9 cellular contexts compared by ENCODE assay signal in the genomic region with DNA sequence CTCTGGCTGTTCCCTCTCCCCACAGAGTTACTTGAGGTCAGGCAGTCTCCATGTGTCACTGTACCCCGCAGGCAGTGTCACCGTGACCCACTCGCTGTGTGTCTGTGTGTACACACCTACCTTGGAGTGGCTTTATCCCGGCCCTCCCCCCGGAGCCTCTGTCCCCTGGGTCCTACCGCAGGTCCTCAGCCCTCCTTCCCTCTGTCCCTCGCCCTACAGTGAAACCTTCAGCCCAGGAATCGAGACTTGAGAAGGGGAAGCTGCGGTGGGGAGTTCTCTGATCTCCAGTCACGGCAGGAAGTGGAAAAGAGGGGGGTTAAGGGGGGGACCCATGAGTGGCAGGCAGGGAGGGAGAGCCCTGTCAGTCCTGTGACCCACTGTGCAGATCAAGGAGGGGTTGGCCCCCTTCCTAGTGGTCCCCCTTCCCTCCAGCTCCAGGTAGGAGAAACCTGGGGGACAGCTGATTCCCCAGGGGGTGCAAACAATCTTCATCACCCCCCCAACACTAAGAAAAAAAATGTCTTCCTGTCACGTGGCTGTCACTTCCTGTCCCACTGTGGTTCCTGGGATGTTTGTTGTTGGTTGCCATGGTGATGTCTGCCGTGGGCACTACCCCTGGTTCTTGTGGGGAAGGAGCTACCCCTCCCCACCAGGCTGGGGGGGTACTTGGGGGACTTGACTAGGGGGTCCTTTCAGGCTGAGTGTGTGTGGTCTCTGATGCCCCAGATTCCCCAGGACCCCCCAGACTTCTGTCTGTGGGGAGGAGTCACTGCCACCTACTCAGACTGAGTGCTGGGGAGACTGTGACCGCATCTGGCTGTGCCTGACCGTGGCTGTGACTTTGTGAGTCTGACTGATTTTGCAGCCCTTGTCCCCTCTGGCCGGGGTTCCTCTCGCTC. TPM values are rescaled to one million over a fixed set of nuclear protein-coding genes. Genes with fewer than 3 reads are reported as not detected.
DNase-seq lines count a peak whose midpoint lies in the region; ATAC-seq and TF ChIP-seq lines count a peak whose summit lies in the region.
"Had no signal": no experiment of that assay in that cellular context is flagged by ENCODE, and none has a peak within 500 bp of the region (broad histone marks: within the 10 kb centered on the region; RNA-seq: fewer than 3 reads in every experiment).

No MANE protein-coding gene starts in this region.

- no peaks in the 10 kb centered on the region for H3K9me3 Mint-ChIP-seq in CD8-positive, alpha-beta T cell

- peak; percentile 29 for ATAC-seq in CD8-positive, alpha-beta T cell
- ATAC-seq in GM19463 (IDR thresholded peaks at IDR 0.05; ENCODE audit: unreplicated experiment) (peak; percentile 21), right lobe of liver (peak; percentile 2 to 15 (median 8))

- H3K4me1 Mint-ChIP-seq in CD8-positive, alpha-beta T cell (ENCODE audit: low read depth), result peaks cover 87% of the 10 kb centered on the region

- peaks cover 28% of the 10 kb centered on the region; the same call in 1 of the 2 replicates for H4K20me1 ChIP-seq in Karpas-422 (ENCODE audit: insufficient read depth, low read depth, low read length)

- H3K4me3 Mint-ChIP-seq in CD8-positive, alpha-beta T cell, result peak overlapping the region; percentile 91

- no peak for TF ChIP-seq CTCF in CD8-positive, alpha-beta T cell (IDR thresholded peaks at IDR 0.05)
- TF ChIP-seq CTCF in right lobe of liver (IDR thresholded peaks at IDR 0.05), result no peak

- peak overlapping the region; percentile 74 for H3K9ac ChIP-seq in Karpas-422 (ENCODE audit: low read length)

- H3K36me3 Mint-ChIP-seq in CD8-positive, alpha-beta T cell, result peaks cover 13% of the 10 kb centered on the region

- H3K4me2 ChIP-seq in Karpas-422 (ENCODE audit: low read depth, low read length, poor library complexity, severe bottlenecking), result peak overlapping the region; percentile 83

- H3K27me3 ChIP-seq in CD8-positive, alpha-beta T cell (ENCODE audit: insufficient read depth, low read length), result no peaks in the 10 kb centered on the region
- no peaks in the 10 kb centered on the region for H3K27me3 ChIP-seq in Karpas-422 (ENCODE audit: low read length)
- no peaks in the 10 kb centered on the region for H3K27me3 ChIP-seq in right lobe of liver

- no peaks in the 10 kb centered on the region for H3K9me2 ChIP-seq in Karpas-422 (replicated peaks; ENCODE audit: insufficient read depth, low read length)

- peak overlapping the region; percentile 91 for H3K4me3 ChIP-seq in CD8-positive, alpha-beta T cell (ENCODE audit: low read depth, low read length)
- peak overlapping the region; percentile 70 for H3K4me3 ChIP-seq in Karpas-422 (ENCODE audit: low read length)
- H3K4me3 ChIP-seq in right lobe of liver, result peak overlapping the region in 2 of 3 donors; percentile 15 to 27

- H3K27me3 Mint-ChIP-seq in CD8-positive, alpha-beta T cell (ENCODE audit: low read depth), result no peaks in the 10 kb centered on the region

- H3K36me3 ChIP-seq in CD8-positive, alpha-beta T cell (ENCODE audit: insufficient read depth, low read length), result no peaks in the 10 kb centered on the region
- H3K36me3 ChIP-seq in Karpas-422 (ENCODE audit: insufficient read depth, low read length), result no peaks in the 10 kb centered on the region
- H3K36me3 ChIP-seq in right lobe of liver, result no peaks in the 10 kb centered on the region

- peaks cover 84% of the 10 kb centered on the region for H3K4me1 ChIP-seq in CD8-positive, alpha-beta T cell (ENCODE audit: insufficient read depth, low read length)
- peaks cover 97% of the 10 kb centered on the region for H3K4me1 ChIP-seq in Karpas-422 (ENCODE audit: low read length)
- H3K4me1 ChIP-seq in right lobe of liver, result peaks cover 5 to 73% (median 49%) of the 10 kb centered on the region in 4 donors

- H3K79me2 ChIP-seq in Karpas-422 (ENCODE audit: low read length), result peaks cover 70% of the 10 kb centered on the region

- peak overlapping the region; percentile 99 for H3K27ac Mint-ChIP-seq in CD8-positive, alpha-beta T cell

- no peak for TF ChIP-seq POLR2A in right lobe of liver (IDR thresholded peaks at IDR 0.05)

- intact Hi-C loops in CD8-positive, alpha-beta T cell (cut with DNase I, micrococcal nuclease), result loop anchor here (1.0 to 10.0 kb wide), 13 partner anchors 8 to 290 kb away; partner anchors contain the start of gene RARA (in 1 of the 2)
- intact Hi-C loops in right lobe of liver (cut with DNase I), result no loop called here

- peak; percentile 76 to 97 (median 91) for DNase-seq in CD8-positive, alpha-beta T cell
- DNase-seq in Karpas-422 (peak; percentile 94), caudate nucleus (lab: John Stamatoyannopoulos, UW) (peak in 12 of 61 donors; percentile 20 to 71 (median 43)), right lobe of liver (peak; percentile 60 to 77 (median 71)), ureter (ENCODE audit: low spot score) (no peak)
- DNase-seq in activated CD4-positive, CD25-positive, alpha-beta regulatory T cell (lab: John Stamatoyannopoulos, UW), result peak; percentile 45 to 79 (median 69)
- DNase-seq in stimulated activated CD4-positive, alpha-beta T cell treated with anti-CD3 and anti-CD28 coated beads, TNF-alpha, amount 100 ng/mL, for 1 hour (ENCODE audit: low read depth in 3 of 3, low spot score in 1 of 3), result peak; percentile 51 to 82 (median 75)

- no peaks in the 10 kb centered on the region for H3K9me3 ChIP-seq in CD8-positive, alpha-beta T cell (ENCODE audit: low read length)
- H3K9me3 ChIP-seq in Karpas-422 (ENCODE audit: low read length) (no peaks in the 10 kb centered on the region), right lobe of liver (no peaks in the 10 kb centered on the region)

- CTCF ChIA-PET in CD8-positive, alpha-beta T cell (lab: Charles Lee), result interaction anchor here (0.9 to 34.6 kb wide), 4 partner anchors 15 to 154 kb away, joined by 3 to 1103 read pairs (median 30); partner anchors contain the start of genes GJD3 and RARA

- H2AFZ ChIP-seq in Karpas-422 (ENCODE audit: low read length), result no peak overlapping the region

- POLR2A ChIA-PET in CD8-positive, alpha-beta T cell (lab: Charles Lee), result interaction anchor here (0.5 to 6.1 kb wide), 18 partner anchors 9 to 1510 kb away, joined by 3 to 51 read pairs (median 4); partner anchors contain the start of gene RARA

- H3K27ac ChIP-seq in CD8-positive, alpha-beta T cell (ENCODE audit: low read depth, low read length), result peak overlapping the region; percentile 94
- peak overlapping the region; percentile 97 for H3K27ac ChIP-seq in Karpas-422 (ENCODE audit: low read length)
- peak overlapping the region; percentile 60 for H3K27ac ChIP-seq in caudate nucleus (ENCODE audit: low read depth, low read length)
- H3K27ac ChIP-seq in right lobe of liver, result peak overlapping the region; percentile 9 to 77 (median 76)

- 5% methylated on average over 9 of the region's 16 CpGs for WGBS in right lobe of liver (ENCODE audit: insufficient coverage, low coverage, low lambda C conversion rate, missing lambda C conversion rate)

RNA-seq across cellular contexts. Expression of gene RARA, which starts 13.7 kb away (rescaled TPM):
- total RNA-seq in CD8-positive, alpha-beta T cell, result 100 to 1,000 TPM; 133 TPM
- total RNA-seq in Karpas-422 (2014; rRNA removed; shearing (Covaris generic); ENCODE audit: low replicate concordance), result 21.8 and 22.3 TPM in 2 replicates
- 10 to 100 TPM; 17.7 to 41.9 (median 22.9) TPM for total RNA-seq in right lobe of liver
- 34.9 TPM for total RNA-seq in ureter

RNA-seq across cellular contexts. Expression of gene CDC6, which starts 35.0 kb away (rescaled TPM):
- total RNA-seq in CD8-positive, alpha-beta T cell, result 1 to 10 TPM; 2.0 to 2.9 TPM
- total RNA-seq in Karpas-422 (2014; rRNA removed; shearing (Covaris generic); ENCODE audit: low replicate concordance), result 14.6 and 16.4 TPM in 2 replicates
- 1 to 10 TPM in 5 of 6 experiments, under 1 TPM in 1; 0.42 to 9.1 (median 3.1) TPM for total RNA-seq in right lobe of liver
- total RNA-seq in ureter, result 3.1 TPM

RNA-seq across cellular contexts. Expression of gene GJD3, which starts 41.9 kb away (rescaled TPM):
- not detected for total RNA-seq in CD8-positive, alpha-beta T cell
- not detected in 2 replicates for total RNA-seq in Karpas-422 (2014; rRNA removed; shearing (Covaris generic); ENCODE audit: low replicate concordance)
- total RNA-seq in right lobe of liver, result under 1 TPM in 5 of 6 experiments, not detected in 1; 0.22 to 0.78 (median 0.37) TPM
- total RNA-seq in ureter, result 2.0 TPM
- total RNA-seq: activated CD8-positive, alpha-beta memory T cell treated with anti-CD3 and anti-CD28 coated beads for 36 hours had no signal

Comparison
In these comparisons a context has a peak if more than half of its experiments do, and no peak if none do; other contexts are left out.
1. H3K4me3 ChIP-seq: peak in every context shown above with its lines; median percentile 91 in CD8-positive, alpha-beta T cell; 70 in Karpas-422; 21 in right lobe of liver.
2. intact Hi-C loops: an anchor here in CD8-positive, alpha-beta T cell (1.0 to 10.0 kb wide); none called in right lobe of liver.